In the genomic region with DNA sequence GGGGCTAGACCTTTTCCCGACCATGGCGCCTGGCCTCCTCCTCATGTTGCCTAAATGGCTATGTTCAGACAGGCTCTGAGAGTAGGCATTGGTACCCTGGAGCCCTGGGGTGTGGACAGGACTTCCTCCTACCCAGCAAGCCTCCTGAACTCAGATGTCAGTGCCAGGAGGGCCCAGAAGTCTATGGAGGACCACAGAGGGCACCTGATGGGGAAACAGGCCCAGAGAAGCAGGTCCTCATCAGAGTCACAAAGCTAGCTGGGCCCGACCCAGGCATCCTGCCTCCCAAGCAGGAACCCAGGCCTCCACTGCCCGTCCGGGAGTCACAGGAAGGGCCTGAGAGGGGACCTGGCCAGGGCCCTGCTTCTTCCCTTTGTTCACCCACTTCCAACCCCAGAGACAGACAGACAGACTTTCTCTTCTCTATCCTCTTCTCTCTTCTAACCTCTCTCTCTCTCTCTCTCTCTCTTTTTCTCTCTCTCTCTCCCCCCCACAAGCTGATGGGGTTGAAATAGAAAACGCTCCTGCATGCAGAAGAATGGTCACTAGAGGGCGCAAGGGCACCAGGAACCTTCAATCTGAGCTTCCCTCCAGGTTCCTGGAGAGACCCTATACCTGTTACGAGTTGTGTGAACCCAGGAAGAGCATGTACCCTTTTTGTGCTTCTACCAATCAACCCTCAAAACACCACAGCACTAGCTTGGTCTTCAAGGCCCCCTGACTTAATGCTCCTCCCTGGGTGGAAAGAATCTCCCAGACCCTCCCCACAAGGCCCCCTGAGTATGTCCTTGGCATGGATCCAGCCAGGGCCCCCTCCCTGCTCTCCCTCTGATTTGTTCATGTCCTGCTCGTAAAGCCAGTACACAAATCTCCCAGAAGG, we compare ENCODE assay signal across 8 cellular contexts. TPM values are rescaled to one million over a fixed set of nuclear protein-coding genes. Genes with fewer than 3 reads are reported as not detected.
A peak's percentile ranks its signal among the peaks of the same experiment; 100 is the strongest.
DNase-seq lines count a peak whose midpoint lies in the region; ATAC-seq and TF ChIP-seq lines count a peak whose summit lies in the region.

No MANE protein-coding gene starts in this region.

- H3K27me3 ChIP-seq in cardiac muscle cell (no peaks in the 10 kb centered on the region), brain microvascular endothelial cell (replicated peaks) (no peaks in the 10 kb centered on the region)

- H3K4me1 ChIP-seq in cardiac muscle cell (ENCODE audit: low read depth) = peaks cover 41% of the 10 kb centered on the region

- TF ChIP-seq CTCF in cardiac muscle cell (IDR thresholded peaks at IDR 0.05; ENCODE audit: low read depth, low read length) (peak; percentile 88), VCaP (conservative IDR thresholded peaks at IDR 0.05) (peak; percentile 97), brain microvascular endothelial cell (IDR thresholded peaks at IDR 0.05; ENCODE audit: low read depth, low read length, missing control alignments) (peak; percentile 92)

- H3K27ac ChIP-seq in cardiac muscle cell (peak overlapping the region; percentile 47), VCaP (peak overlapping the region; percentile 31; the same call in 1 of the 2 replicates), brain microvascular endothelial cell (no peak overlapping the region)

- peak; percentile 90 to 91 for DNase-seq in cardiac muscle cell (ENCODE audit: low read depth in 1 of 2, low spot score in 1 of 2)
- DNase-seq in Right ventricle myocardium inferior (ENCODE audit: missing footprints) = no peak
- DNase-seq in NCI-H2171 treated with DMSO at 0.1 percent for 48 hours (lab: John Stamatoyannopoulos, UW) = peak; percentile 91
- peak; percentile 72 for DNase-seq in brain microvascular endothelial cell
- peak; percentile 93 for DNase-seq in inferior parietal cortex (ENCODE audit: extremely low spot score)
- DNase-seq in stimulated activated CD4-positive, alpha-beta T cell treated with anti-CD3 and anti-CD28 coated beads, Interleukin-15, amount 100 ng/mL, for 48 hours (ENCODE audit: low read depth in 2 of 2) = peak; percentile 62 to 68

- in situ Hi-C loops in brain microvascular endothelial cell (cut with HindIII; ENCODE audit: low pct_ligation_motif_present, low sequenced_read_pairs) = no loop called here

- intact Hi-C loops in Right ventricle myocardium inferior (cut with DNase I) = loop anchor here (1.0 to 10.0 kb wide), 3 partner anchors 68 to 520 kb away; no protein-coding TSS in a partner anchor

- ATAC-seq in Right ventricle myocardium inferior (no peak), GM18502 (IDR thresholded peaks at IDR 0.05; ENCODE audit: poor library complexity, unreplicated experiment) (no peak)

- H3K9me3 ChIP-seq in cardiac muscle cell (ENCODE audit: low read depth) = no peaks in the 10 kb centered on the region

- H3K4me3 ChIP-seq in cardiac muscle cell = no peak overlapping the region
- H3K4me3 ChIP-seq in brain microvascular endothelial cell (ENCODE audit: low read depth, low read length) = no peak overlapping the region

- H3K36me3 ChIP-seq in cardiac muscle cell = no peaks in the 10 kb centered on the region
- H3K36me3 ChIP-seq in brain microvascular endothelial cell (replicated peaks) = no peaks in the 10 kb centered on the region

RNA-seq across cellular contexts. Expression of a gene that starts 27.1 kb away (rescaled TPM):
- total RNA-seq in cardiac muscle cell = 134 and 200 TPM in 2 replicates
- 41.5 and 54.6 TPM in 2 replicates for polyA plus RNA-seq in cardiac muscle cell
- total RNA-seq in Right ventricle myocardium inferior = 55.2 TPM

RNA-seq across cellular contexts. Expression of a gene that starts 50.9 kb away (rescaled TPM):
- total RNA-seq in cardiac muscle cell = 0.18 and 0.92 TPM in 2 replicates
- polyA plus RNA-seq in cardiac muscle cell = 0.56 TPM in 1 of 2 replicates, not detected in the other
- 41.2 TPM for total RNA-seq in Right ventricle myocardium inferior

Comparison
In these comparisons a context has a peak if more than half of its experiments do, and no peak if none do; other contexts are left out.
1. RNA of a gene that starts 50.9 kb away (total RNA-seq): 41.2 TPM in Right ventricle myocardium inferior (single experiment); 0.18 to 0.92 TPM in cardiac muscle cell; every median in the first group is over 10 times any median in the second.
2. Peak in every context shown above with its lines, with median percentiles within 50 percentile points of each other: CTCF ChIP-seq.